13 cellular contexts compared by ENCODE assay signal in genomic region chr14:54579606-54580005, GRCh38. TPM values are rescaled to one million over a fixed set of nuclear protein-coding genes. Genes with fewer than 3 reads are reported as not detected.
A peak's percentile ranks its signal among the peaks of the same experiment; 100 is the strongest.
DNase-seq lines count a peak whose midpoint lies in the region; ATAC-seq and TF ChIP-seq lines count a peak whose summit lies in the region.
"Had no signal": no experiment of that assay in that cellular context is flagged by ENCODE, and none has a peak within 500 bp of the region (broad histone marks: within the 10 kb centered on the region; RNA-seq: fewer than 3 reads in every experiment).

No MANE protein-coding gene starts in this region.

- 8% methylated on average over 1 of the region's 1 CpG for WGBS in right lobe of liver (ENCODE audit: insufficient coverage, low coverage, low lambda C conversion rate, missing lambda C conversion rate)

- TF ChIP-seq CTCF in RWPE2 (IDR thresholded peaks at IDR 0.05; ENCODE audit: poor library complexity, severe bottlenecking), result no peak
- no peak for TF ChIP-seq CTCF in right lobe of liver (IDR thresholded peaks at IDR 0.05)

- H3K9me3 ChIP-seq in RWPE2 (ENCODE audit: severe bottlenecking), result no peaks in the 10 kb centered on the region
- H3K9me3 ChIP-seq in right lobe of liver, result no peaks in the 10 kb centered on the region
- H3K9me3 ChIP-seq: ovary, thoracic aorta had no signal

- no peaks in the 10 kb centered on the region for H3K27me3 ChIP-seq in RWPE2 (ENCODE audit: insufficient read depth, poor library complexity, severe bottlenecking)
- no peaks in the 10 kb centered on the region for H3K27me3 ChIP-seq in right lobe of liver
- H3K27me3 ChIP-seq: ovary had no signal

- H3K4me3 ChIP-seq in RWPE2 (ENCODE audit: severe bottlenecking), result no peak overlapping the region
- no peak overlapping the region for H3K4me3 ChIP-seq in right lobe of liver
- H3K4me3 ChIP-seq: ovary, thoracic aorta had no signal

- no peak overlapping the region for H3K27ac ChIP-seq in RWPE2 (ENCODE audit: poor library complexity, severe bottlenecking)
- no peak overlapping the region for H3K27ac ChIP-seq in right lobe of liver
- H3K27ac ChIP-seq: ovary had no signal

- intact Hi-C loops in right lobe of liver (cut with DNase I), result loop anchor here in 1 of 2 donors (10.0 kb wide), 1 partner anchor 105 kb away; no protein-coding TSS in a partner anchor

- DNase-seq in AG08396 (ENCODE audit: low spot score) (peak; percentile 27), RWPE2 (ENCODE audit: low spot score) (no peak), fibroblast of peridontal ligament (ENCODE audit: extremely low read depth) (peak; percentile 75), right lobe of liver (no peak), T-helper 1 cell (no peak)
- DNase-seq in activated CD4-positive, alpha-beta T cell treated with anti-CD3 and anti-CD28 coated beads for 4 hours, result no peak
- DNase-seq: Calu3, NCI-H2081 treated with DMSO at 0.1 percent for 48 hours, ovary had no signal

- TF ChIP-seq POLR2A in right lobe of liver (IDR thresholded peaks at IDR 0.05), result no peak

- H3K4me1 ChIP-seq in RWPE2 (ENCODE audit: insufficient read depth, poor library complexity, severe bottlenecking) (peaks cover 27% of the 10 kb centered on the region), right lobe of liver (no peaks in the 10 kb centered on the region)

- ATAC-seq in RWPE2 (ENCODE audit: low read depth) (peak; percentile 45; the same call in 2 of the 3 replicates), right lobe of liver (peak; percentile 41 to 58 (median 56)), GM21447 (IDR thresholded peaks at IDR 0.05; ENCODE audit: unreplicated experiment) (no peak), HG03565 (IDR thresholded peaks at IDR 0.05; ENCODE audit: unreplicated experiment) (no peak)
- ATAC-seq: WTC11 had no signal

- H3K36me3 ChIP-seq in RWPE2 (ENCODE audit: low read depth) (peaks cover 70% of the 10 kb centered on the region), right lobe of liver (no peaks in the 10 kb centered on the region)
- H3K36me3 ChIP-seq: ovary, thoracic aorta had no signal

RNA-seq across cellular contexts. Expression of gene SAMD4A, which starts 12.7 kb away (rescaled TPM):
- total RNA-seq in right lobe of liver, result 10 to 100 TPM; 16.7 to 31.9 (median 21.1) TPM

Comparison
In these comparisons a context has a peak if more than half of its experiments do, and no peak if none do; other contexts are left out.
1. DNase-seq: peak in AG08396 (single experiment) and fibroblast of peridontal ligament (single experiment); none in RWPE2 (single experiment), right lobe of liver (0 of 3), T-helper 1 cell (0 of 5) and activated CD4-positive, alpha-beta T cell treated with anti-CD3 and anti-CD28 coated beads for 4 hours (0 of 2).
2. ATAC-seq: peak in RWPE2 (single experiment) and right lobe of liver (4 of 4); none in GM21447 (single experiment) and HG03565 (single experiment).